ENCODE assay signal across 1 cellular context in genomic region chr2:237280937-237281336, GRCh38.
TF ChIP-seq lines count a peak whose summit lies in the region.

No MANE protein-coding gene starts in this region.

TF ChIP-seq in IMR-90, 13 proteins besides CTCF, POLR2A, EP300 and RAD21:
- no peak for TF ChIP-seq BHLHE40 (IDR thresholded peaks at IDR 0.05; ENCODE audit: low read depth, low read length)
- TF ChIP-seq MAZ (IDR thresholded peaks at IDR 0.05; ENCODE audit: borderline replicate concordance, low read depth, low read length) = no peak
- no peak for TF ChIP-seq MXI1 (IDR thresholded peaks at IDR 0.05; ENCODE audit: borderline replicate concordance, low read depth, low read length)
- TF ChIP-seq SMC3 (IDR thresholded peaks at IDR 0.05; ENCODE audit: low read depth, low read length) = no peak
- TF ChIP-seq RCOR1 (IDR thresholded peaks at IDR 0.05; ENCODE audit: insufficient replicate concordance, low read length) = no peak
- TF ChIP-seq CHD1 (IDR thresholded peaks at IDR 0.05; ENCODE audit: low read depth, low read length) = no peak
- no peak for TF ChIP-seq MAFK (IDR thresholded peaks at IDR 0.05; ENCODE audit: low read depth, low read length)
